In genomic region chr5:133391349-133392136, GRCh38 we compare ENCODE assay signal across 17 cellular contexts.
A peak's percentile ranks its signal among the peaks of the same experiment; 100 is the strongest.
DNase-seq lines count a peak whose midpoint lies in the region; ATAC-seq and TF ChIP-seq lines count a peak whose summit lies in the region.
"Had no signal": no experiment of that assay in that cellular context is flagged by ENCODE, and none has a peak within 500 bp of the region (broad histone marks: within the 10 kb centered on the region; RNA-seq: fewer than 3 reads in every experiment).

No MANE protein-coding gene starts in this region.

- TF ChIP-seq POLR2A in thyroid gland (IDR thresholded peaks at IDR 0.05), result no peak

- H3K9ac ChIP-seq in neural progenitor cell, result no peak overlapping the region

- intact Hi-C loops in heart right ventricle (cut with DNase I) (no loop called here), cardiac septum (cut with DNase I) (no loop called here), thyroid gland (cut with DNase I) (no loop called here)

- H3F3A ChIP-seq in neural progenitor cell (ENCODE audit: low read depth), result peaks cover 6% of the 10 kb centered on the region

- H3K27ac ChIP-seq in heart right ventricle (no peak overlapping the region), neural progenitor cell (no peak overlapping the region), thyroid gland (no peak overlapping the region)

- no peaks in the 10 kb centered on the region for H3K36me3 Mint-ChIP-seq in neural progenitor cell
- H3K36me3 Mint-ChIP-seq: CD4-positive, CD25-positive, alpha-beta regulatory T cell had no signal

- H3K4me1 Mint-ChIP-seq in neural progenitor cell, result peaks cover 8% of the 10 kb centered on the region

- no peak overlapping the region for H3K4me2 ChIP-seq in neural progenitor cell

- H3K9me3 ChIP-seq in heart right ventricle (no peaks in the 10 kb centered on the region), neural progenitor cell (ENCODE audit: low read depth) (no peaks in the 10 kb centered on the region), thyroid gland (no peaks in the 10 kb centered on the region)

- H3K27me3 ChIP-seq in heart right ventricle (peaks cover 0 to 18% (median 7%) of the 10 kb centered on the region in 7 donors), neural progenitor cell (no peaks in the 10 kb centered on the region), thyroid gland (no peaks in the 10 kb centered on the region)

- no peak for DNase-seq in heart right ventricle
- DNase-seq in cardiac septum (ENCODE audit: low spot score), result no peak
- DNase-seq in ecto neural progenitor cell (ENCODE audit: low spot score), result peak; percentile 27
- DNase-seq in neural progenitor cell (ENCODE audit: low spot score), result no peak
- no peak for DNase-seq in thyroid gland
- DNase-seq in activated CD4-positive, CD25-positive, alpha-beta regulatory T cell (lab: John Stamatoyannopoulos, UW), result no peak
- DNase-seq in DMS153 treated with DMSO at 0.1 percent for 48 hours (lab: John Stamatoyannopoulos, UW; ENCODE audit: unreplicated experiment), result no peak
- DNase-seq: ACHN; AML-193; CD4-positive, CD25-positive, alpha-beta regulatory T cell; HFFc6; KBM-7; MV-4-11; NCI-H1417; NCI-H187 treated with DMSO at 0.1 percent for 48 hours; NCI-H345; NCI-H69 had no signal

- peaks cover 7% of the 10 kb centered on the region for H3K9me3 Mint-ChIP-seq in neural progenitor cell
- H3K9me3 Mint-ChIP-seq: HFFc6 had no signal

- no peaks in the 10 kb centered on the region for H3K79me2 ChIP-seq in neural progenitor cell (ENCODE audit: low read depth)

- H3K27ac Mint-ChIP-seq in neural progenitor cell, result peak overlapping the region; percentile 16
- H3K27ac Mint-ChIP-seq: HFFc6 had no signal

- WGBS in heart right ventricle, 2 donors, result 80 to 85% methylated on average over 10 of the region's 10 CpGs
- 86 to 93% methylated on average over 9 to 10 of the region's 10 CpGs for WGBS in thyroid gland, 2 donors

- H3K36me3 ChIP-seq in heart right ventricle (no peaks in the 10 kb centered on the region), neural progenitor cell (no peaks in the 10 kb centered on the region), thyroid gland (no peaks in the 10 kb centered on the region)

- no peak overlapping the region for H2AFZ ChIP-seq in neural progenitor cell (replicated peaks)

- peak in 6 of 8 donors; percentile 27 to 96 (median 56) for ATAC-seq in heart right ventricle

- TF ChIP-seq CTCF in heart right ventricle (IDR thresholded peaks at IDR 0.05) (no peak), neural progenitor cell (IDR thresholded peaks at IDR 0.05) (no peak), thyroid gland (IDR thresholded peaks at IDR 0.05) (no peak)

- no peaks in the 10 kb centered on the region for H3K4me1 ChIP-seq in heart right ventricle
- H3K4me1 ChIP-seq in neural progenitor cell, result peaks cover 5% of the 10 kb centered on the region
- H3K4me1 ChIP-seq in thyroid gland, result peaks cover 6 to 8% of the 10 kb centered on the region in 2 donors

- no peaks in the 10 kb centered on the region for H4K20me1 ChIP-seq in neural progenitor cell (ENCODE audit: low read depth)

- H3K4me3 ChIP-seq in heart right ventricle (no peak overlapping the region), neural progenitor cell (no peak overlapping the region), thyroid gland (replicated peaks in 1 of 3) (no peak overlapping the region)

- no peak overlapping the region for H3K4me3 Mint-ChIP-seq in neural progenitor cell
- H3K4me3 Mint-ChIP-seq: CD4-positive, CD25-positive, alpha-beta regulatory T cell; HFFc6 had no signal

- H3K27me3 Mint-ChIP-seq in neural progenitor cell (ENCODE audit: insufficient read depth, low read depth), result peaks cover 5% of the 10 kb centered on the region
